Comparison of ENCODE assay signal across 5 cellular contexts in the genomic region with DNA sequence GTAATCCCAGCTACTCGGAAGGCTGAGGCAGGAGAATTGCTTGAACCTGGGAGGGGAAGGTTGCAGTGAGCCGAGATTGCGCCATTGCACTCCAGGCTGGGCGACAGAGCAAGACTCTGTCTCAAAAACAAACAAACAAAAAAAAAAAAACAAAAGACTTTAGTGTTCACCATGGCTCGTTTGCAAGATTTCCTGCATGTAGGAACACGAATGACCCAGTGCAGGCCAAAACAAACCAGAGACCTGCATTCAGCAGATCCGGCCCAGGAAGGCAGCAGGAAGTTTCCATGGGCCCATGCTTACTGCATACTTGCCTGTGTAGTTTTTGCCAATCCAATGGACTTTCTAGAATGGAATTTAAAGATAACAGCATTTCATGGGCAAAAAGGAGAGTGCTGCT.
DNase-seq lines count a peak whose midpoint lies in the region; ATAC-seq and TF ChIP-seq lines count a peak whose summit lies in the region.
"Not testable (repeated sequence)": the region's sequence is repeated elsewhere in the genome, so short reads cannot be mapped to it uniquely, and the experiment has no call there.

No MANE protein-coding gene starts in this region.

- TF ChIP-seq POLR2A in right lobe of liver (IDR thresholded peaks at IDR 0.05), result not testable (repeated sequence)

- in situ Hi-C loops in Panc1 (cut with HindIII; ENCODE audit: low pct_unique_long_range_greater_than_20kb, low sequenced_read_pairs), result not testable (repeated sequence)

- not testable (repeated sequence) for H3K36me3 ChIP-seq in Panc1 (ENCODE audit: control insufficient read depth, insufficient read depth, low read length); right lobe of liver

- H3K4me3 ChIP-seq in Panc1 (ENCODE audit: low read depth in 2 of 2, low read length in 2 of 2); right lobe of liver: not testable (repeated sequence)

- not testable (repeated sequence) for H3K4me1 ChIP-seq in Panc1 (ENCODE audit: control insufficient read depth, insufficient read depth, low read length); right lobe of liver

- CTCF ChIA-PET in Panc1 (lab: Charles Lee), result not testable (repeated sequence)

- ATAC-seq in Panc1 (peak; percentile 32; the same call in 1 of the 2 replicates), esophagus mucosa (peak; percentile 76), left lobe of liver (peak; percentile 81), right lobe of liver (peak; percentile 47 to 89 (median 83)), sciatic nerve (peak; percentile 56)

- not testable (repeated sequence) for DNase-seq in Panc1 (ENCODE audit: low read depth, low spot score); left lobe of liver (ENCODE audit: low spot score); sciatic nerve (ENCODE audit: low spot score)
- DNase-seq in right lobe of liver, result peak in 1 of 3 donors; percentile 25

- not testable (repeated sequence) for H3K27me3 ChIP-seq in Panc1 (ENCODE audit: control insufficient read depth, insufficient read depth, low read length); right lobe of liver

- H3K27ac ChIP-seq in Panc1 (ENCODE audit: low read length); right lobe of liver: not testable (repeated sequence)

- intact Hi-C loops in Panc1 (cut with micrococcal nuclease; ENCODE audit: unreplicated experiment); right lobe of liver (cut with DNase I); sciatic nerve (cut with DNase I): not testable (repeated sequence)

- 10% methylated on average over 5 of the region's 7 CpGs for WGBS in right lobe of liver (ENCODE audit: insufficient coverage, low coverage, low lambda C conversion rate, missing lambda C conversion rate)

- POLR2A ChIA-PET in Panc1 (lab: Charles Lee), result not testable (repeated sequence)

- TF ChIP-seq CTCF in Panc1 (IDR thresholded peaks at IDR 0.05); right lobe of liver (IDR thresholded peaks at IDR 0.05): not testable (repeated sequence)

- BruUV-seq in Panc1 (replicated peaks; lab: Mats Ljungman, UMichigan), result not testable (repeated sequence)

- not testable (repeated sequence) for H3K9me3 ChIP-seq in Panc1 (ENCODE audit: control insufficient read depth, insufficient read depth, low read depth, low read length); right lobe of liver

Comparison
In these comparisons a context has a peak if more than half of its experiments do, and no peak if none do; other contexts are left out.
1. ATAC-seq: peak in every context shown above with its lines; median percentile 83 in right lobe of liver; 81 in left lobe of liver; 76 in esophagus mucosa; 56 in sciatic nerve; 32 in Panc1.